In genomic region chr1:180181996-180182675, GRCh38 we compare ENCODE assay signal across 14 cellular contexts. TPM values are rescaled to one million over a fixed set of nuclear protein-coding genes. Genes with fewer than 3 reads are reported as not detected.
DNase-seq lines count a peak whose midpoint lies in the region; ATAC-seq, FAIRE-seq and TF ChIP-seq lines count a peak whose summit lies in the region.
"Had no signal": no experiment of that assay in that cellular context is flagged by ENCODE, and none has a peak within 500 bp of the region (broad histone marks: within the 10 kb centered on the region; RNA-seq: fewer than 3 reads in every experiment).

No MANE protein-coding gene starts in this region.

- peaks cover 74% of the 10 kb centered on the region for H3K36me3 ChIP-seq in BLaER1
- H3K36me3 ChIP-seq in H7 (replicated peaks; ENCODE audit: control insufficient read depth, insufficient read depth, low read length): peaks cover 4% of the 10 kb centered on the region
- H3K36me3 ChIP-seq in endodermal cell (ENCODE audit: control insufficient read depth, insufficient read depth, low read length): peaks cover 18% of the 10 kb centered on the region
- H3K36me3 ChIP-seq in kidney (ENCODE audit: control insufficient read depth in 1 of 2, insufficient read depth in 2 of 2, low read length in 2 of 2): peaks cover 0 to 5% of the 10 kb centered on the region in 2 donors
- H3K36me3 ChIP-seq: BE2C had no signal

- H3K9me3 Mint-ChIP-seq in endodermal cell: no peaks in the 10 kb centered on the region

- no peak for FAIRE-seq in kidney (lab: Jason Lieb, UNC)

- TF ChIP-seq CTCF in endodermal cell (conservative IDR thresholded peaks at IDR 0.05): no peak
- no peak for TF ChIP-seq CTCF in kidney (IDR thresholded peaks at IDR 0.05; ENCODE audit: borderline replicate concordance, extremely low read depth, insufficient read depth)

- H3K4me1 Mint-ChIP-seq in endodermal cell: no peaks in the 10 kb centered on the region

- H3K4me3 Mint-ChIP-seq in endodermal cell: no peak overlapping the region
- H3K4me3 Mint-ChIP-seq: CD4-positive, alpha-beta memory T cell had no signal

- in situ Hi-C loops in ACHN (cut with HindIII; ENCODE audit: low pct_ligation_motif_present, low pct_unique_long_range_greater_than_20kb, low sequenced_read_pairs): no loop called here

- H3K4me2 ChIP-seq in BLaER1: peak overlapping the region; percentile 28; the same call in 1 of the 2 replicates

- no peaks in the 10 kb centered on the region for H4K20me1 ChIP-seq in BLaER1

- intact Hi-C loops in kidney (cut with DNase I): no loop called here

- ATAC-seq in GM18868 (IDR thresholded peaks at IDR 0.05; ENCODE audit: unreplicated experiment): no peak

- H3K27me3 ChIP-seq in BLaER1: no peaks in the 10 kb centered on the region
- H3K27me3 ChIP-seq in H7 (ENCODE audit: control insufficient read depth, insufficient read depth, low read length): no peaks in the 10 kb centered on the region
- no peaks in the 10 kb centered on the region for H3K27me3 ChIP-seq in endodermal cell (ENCODE audit: control insufficient read depth, insufficient read depth, low read length, poor library complexity, severe bottlenecking)
- H3K27me3 ChIP-seq: BE2C had no signal

- WGBS in endodermal cell (ENCODE audit: insufficient coverage in 1 of 2, insufficient read length in 1 of 2), 2 experiments: 92 to 96% methylated on average over 23 to 24 of the region's 24 CpGs

- peaks cover 53% of the 10 kb centered on the region for H3K4me1 ChIP-seq in BLaER1
- no peaks in the 10 kb centered on the region for H3K4me1 ChIP-seq in endodermal cell (ENCODE audit: control insufficient read depth, insufficient read depth, low read length)
- H3K4me1 ChIP-seq in kidney (ENCODE audit: control insufficient read depth in 1 of 2, insufficient read depth in 1 of 2, low read depth in 1 of 2, low read length in 2 of 2): no peaks in the 10 kb centered on the region
- H3K4me1 ChIP-seq: BE2C had no signal

- peak; percentile 46 for DNase-seq in H7
- DNase-seq in endodermal cell: no peak
- DNase-seq in retina: peak; percentile 39
- DNase-seq in ACHN: no peak
- DNase-seq in kidney: no peak
- DNase-seq: BE2C; Calu3; CD4-positive, alpha-beta memory T cell; DMS79; NCI-H1417 treated with DMSO at 0.1 percent for 48 hours; NCI-H2029 treated with DMSO at 0.1 percent for 48 hours; NCI-H510A treated with DMSO at 0.1 percent for 48 hours had no signal

- no peak overlapping the region for H3K27ac Mint-ChIP-seq in endodermal cell
- H3K27ac Mint-ChIP-seq: CD4-positive, alpha-beta memory T cell had no signal

- H3K9me3 ChIP-seq in BLaER1: no peaks in the 10 kb centered on the region
- no peaks in the 10 kb centered on the region for H3K9me3 ChIP-seq in endodermal cell (ENCODE audit: control insufficient read depth, low read length)
- no peaks in the 10 kb centered on the region for H3K9me3 ChIP-seq in kidney (ENCODE audit: control insufficient read depth in 1 of 2, low read length in 2 of 2)
- H3K9me3 ChIP-seq: BE2C had no signal

- peaks cover 24% of the 10 kb centered on the region for H3K36me3 Mint-ChIP-seq in endodermal cell (ENCODE audit: low read depth)

- H3K27me3 Mint-ChIP-seq in endodermal cell (ENCODE audit: insufficient read depth): no peaks in the 10 kb centered on the region
- H3K27me3 Mint-ChIP-seq: CD4-positive, alpha-beta memory T cell had no signal

- H3K27ac ChIP-seq in BLaER1 (peak overlapping the region; percentile 26; the same call in 1 of the 2 replicates), endodermal cell (ENCODE audit: low read depth, low read length) (peak overlapping the region; percentile 79), kidney (ENCODE audit: low read depth in 2 of 2, low read length in 2 of 2) (no peak overlapping the region)

- H3K4me3 ChIP-seq in BLaER1: no peak overlapping the region
- H3K4me3 ChIP-seq in H7 (ENCODE audit: insufficient read depth, low read depth, low read length): no peak overlapping the region
- H3K4me3 ChIP-seq in endodermal cell (ENCODE audit: low read length): no peak overlapping the region
- no peak overlapping the region for H3K4me3 ChIP-seq in kidney (ENCODE audit: low read length in 2 of 2)

- H3K9ac ChIP-seq in BLaER1 (no peak overlapping the region), endodermal cell (ENCODE audit: extremely low read depth, low read length, poor library complexity, severe bottlenecking) (no peak overlapping the region), kidney (ENCODE audit: low read length in 2 of 2) (no peak overlapping the region)

RNA-seq across cellular contexts. Expression of gene QSOX1, which starts 27.5 kb away (rescaled TPM):
- 133 and 136 TPM in 2 replicates for total RNA-seq in H7 (2014; rRNA removed; shearing (Covaris generic))
- total RNA-seq in endodermal cell: 100 to 1,000 TPM in 1 of 2 donors, 10 to 100 TPM in 1; 77.9 to 116 TPM
- polyA plus RNA-seq in endodermal cell (2013, experiment 1 of 2): 41.5 TPM
- 39.1 TPM for polyA plus RNA-seq in endodermal cell (2013, experiment 2 of 2)
- total RNA-seq in kidney: 111 TPM
- polyA plus RNA-seq in kidney (ENCODE audit: insufficient read depth, low read depth, low replicate concordance): 94.5 TPM

RNA-seq across cellular contexts. Expression of gene LHX4, which starts 47.9 kb away (rescaled TPM):
- 1.1 and 2.7 TPM in 2 replicates for total RNA-seq in H7 (2014; rRNA removed; shearing (Covaris generic))
- not detected for total RNA-seq in endodermal cell
- 0.43 TPM for polyA plus RNA-seq in endodermal cell (2013, experiment 1 of 2)
- 0.08 TPM for polyA plus RNA-seq in endodermal cell (2013, experiment 2 of 2)
- not detected for total RNA-seq in kidney
- 0.37 TPM for polyA plus RNA-seq in kidney (ENCODE audit: insufficient read depth, low read depth, low replicate concordance)
- total RNA-seq: CD4-positive, alpha-beta memory T cell had no signal

Comparison
In these comparisons a context has a peak if more than half of its experiments do, and no peak if none do; other contexts are left out.
1. H3K27ac ChIP-seq: peak in BLaER1 (single experiment) and endodermal cell (single experiment); none in kidney (0 of 2).
2. DNase-seq: peak in H7 (single experiment) and retina (single experiment); none in endodermal cell (single experiment), ACHN (single experiment) and kidney (single experiment).